In the genomic region with DNA sequence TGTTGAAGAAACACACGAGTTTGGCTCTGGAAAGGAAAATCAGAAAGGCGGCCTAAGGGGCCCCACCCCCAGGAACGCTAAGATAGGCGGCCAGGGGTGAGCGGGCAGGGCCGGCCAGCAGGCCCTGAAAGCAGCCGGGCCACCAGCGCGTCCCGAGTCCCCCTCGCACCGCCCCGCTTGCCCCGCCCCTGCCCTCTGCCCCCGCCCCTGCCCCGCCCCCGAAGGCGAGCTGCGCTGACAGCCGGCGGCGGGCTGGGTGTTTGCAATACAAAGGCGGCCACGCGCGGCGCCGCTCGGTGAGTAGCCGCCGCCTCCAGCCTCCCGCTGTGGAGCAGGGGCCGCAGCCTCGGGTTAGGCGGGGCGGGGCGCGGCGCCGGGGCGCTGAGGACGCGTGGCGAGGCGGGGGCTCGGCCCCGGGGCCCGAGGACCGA, we compare ENCODE assay signal across 8 cellular contexts. TPM values are rescaled to one million over a fixed set of nuclear protein-coding genes. Genes with fewer than 3 reads are reported as not detected.
DNase-seq lines count a peak whose midpoint lies in the region; ATAC-seq, FAIRE-seq and TF ChIP-seq lines count a peak whose summit lies in the region.

A gene with protein sequence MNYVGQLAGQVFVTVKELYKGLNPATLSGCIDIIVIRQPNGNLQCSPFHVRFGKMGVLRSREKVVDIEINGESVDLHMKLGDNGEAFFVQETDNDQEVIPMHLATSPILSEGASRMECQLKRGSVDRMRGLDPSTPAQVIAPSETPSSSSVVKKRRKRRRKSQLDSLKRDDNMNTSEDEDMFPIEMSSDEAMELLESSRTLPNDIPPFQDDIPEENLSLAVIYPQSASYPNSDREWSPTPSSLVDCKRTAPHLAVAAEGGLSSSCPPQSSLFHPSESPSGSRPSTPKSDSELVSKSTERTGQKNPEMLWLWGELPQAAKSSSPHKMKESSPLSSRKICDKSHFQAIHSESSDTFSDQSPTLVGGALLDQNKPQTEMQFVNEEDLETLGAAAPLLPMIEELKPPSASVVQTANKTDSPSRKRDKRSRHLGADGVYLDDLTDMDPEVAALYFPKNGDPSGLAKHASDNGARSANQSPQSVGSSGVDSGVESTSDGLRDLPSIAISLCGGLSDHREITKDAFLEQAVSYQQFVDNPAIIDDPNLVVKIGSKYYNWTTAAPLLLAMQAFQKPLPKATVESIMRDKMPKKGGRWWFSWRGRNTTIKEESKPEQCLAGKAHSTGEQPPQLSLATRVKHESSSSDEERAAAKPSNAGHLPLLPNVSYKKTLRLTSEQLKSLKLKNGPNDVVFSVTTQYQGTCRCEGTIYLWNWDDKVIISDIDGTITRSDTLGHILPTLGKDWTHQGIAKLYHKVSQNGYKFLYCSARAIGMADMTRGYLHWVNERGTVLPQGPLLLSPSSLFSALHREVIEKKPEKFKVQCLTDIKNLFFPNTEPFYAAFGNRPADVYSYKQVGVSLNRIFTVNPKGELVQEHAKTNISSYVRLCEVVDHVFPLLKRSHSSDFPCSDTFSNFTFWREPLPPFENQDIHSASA (plus strand): TSS at position 257 of the 431 bp plus-strand sequence. CDS start 18,910 bp downstream, outside the sequence.

- no TSS peak for BruUV-seq in mammary epithelial cell (replicated peaks; lab: Mats Ljungman, UMichigan)

- H4K20me1 ChIP-seq in mammary epithelial cell (ENCODE audit: insufficient read depth, low read length): no peaks in the 10 kb centered on the region

- dilution Hi-C loops in mammary epithelial cell (cut with HindIII; ENCODE audit: low sequenced_read_pairs): no loop called here

- H2AFZ ChIP-seq in mammary epithelial cell (ENCODE audit: low read depth, low read length): peak within 1 kb of the TSS; percentile 90

- H3K27me3 ChIP-seq in mammary epithelial cell (ENCODE audit: insufficient read depth, low read length) (no peaks in the 10 kb centered on the region), small intestine (ENCODE audit: control insufficient read depth in 2 of 2, insufficient read depth in 2 of 2, low read length in 2 of 2) (no peaks in the 10 kb centered on the region)

- H3K36me3 ChIP-seq in mammary epithelial cell (ENCODE audit: insufficient read depth, low read length) (no peaks in the 10 kb centered on the region), small intestine (ENCODE audit: control insufficient read depth in 2 of 2, insufficient read depth in 2 of 2, low read length in 2 of 2) (no peaks in the 10 kb centered on the region)

- intact Hi-C loops in mammary epithelial cell (cut with micrococcal nuclease): no loop called here

- DNase-seq in A172 (ENCODE audit: low spot score) (peak; percentile 74), NCI-H2196 treated with DMSO at 0.1 percent for 48 hours (lab: John Stamatoyannopoulos, UW; ENCODE audit: unreplicated experiment) (peak; percentile 69), mammary epithelial cell (peak; percentile 78), iPS-NIHi11 (ENCODE audit: low spot score) (peak; percentile 96), small intestine (peak; percentile 87)

- peaks cover 49% of the 10 kb centered on the region for H3K79me2 ChIP-seq in mammary epithelial cell (ENCODE audit: insufficient read depth, low read length)

- H3K27ac ChIP-seq in mammary epithelial cell (ENCODE audit: insufficient read depth, low read depth, low read length) (peak within 1 kb of the TSS; percentile 57), small intestine (ENCODE audit: low read depth in 1 of 2, low read length in 1 of 2) (peak within 1 kb of the TSS; percentile 76 to 89)

- H3K9me3 ChIP-seq in mammary epithelial cell (replicated peaks; ENCODE audit: insufficient read depth, low read length) (no peaks in the 10 kb centered on the region), small intestine (ENCODE audit: control insufficient read depth, low read depth) (no peaks in the 10 kb centered on the region)

- ATAC-seq in GM18511 (IDR thresholded peaks at IDR 0.05; ENCODE audit: unreplicated experiment) (peak; percentile 65), HG03025 (IDR thresholded peaks at IDR 0.05; ENCODE audit: low FRiP score, unreplicated experiment) (peak; percentile 46)

- 0% methylated on average over 2 of the region's 49 CpGs for WGBS in mammary epithelial cell (ENCODE audit: low coverage, missing lambda C conversion rate)
- 0 to 1% (median 0%) methylated on average over 29 to 49 of the region's 49 CpGs for WGBS in small intestine, 3 donors

- CTCF ChIA-PET in mammary epithelial cell (lab: Charles Lee; ENCODE audit: low non-redundant PET): interaction anchor here (0.5 to 0.7 kb wide), 3 partner anchors 10 to 58 kb away, joined by 3 to 9 read pairs (median 3); no protein-coding TSS in a partner anchor

- peak within 1 kb of the TSS; percentile 74 for H3K4me2 ChIP-seq in mammary epithelial cell (ENCODE audit: insufficient read depth, low read depth, low read length)

- peak within 1 kb of the TSS; percentile 56 for H3K9ac ChIP-seq in mammary epithelial cell (ENCODE audit: insufficient read depth, low read length)

- TF ChIP-seq CTCF in WI38 (IDR thresholded peaks at IDR 0.05; ENCODE audit: low read depth, low read length) (no peak), mammary epithelial cell (conservative IDR thresholded peaks at IDR 0.05 in 1 of 2, IDR thresholded peaks at IDR 0.05 in 1 of 2; ENCODE audit: extremely low read depth in 1 of 2, insufficient read depth in 1 of 2, low read depth in 1 of 2, low read length in 2 of 2) (no peak)

- H3K4me1 ChIP-seq in mammary epithelial cell (ENCODE audit: insufficient read depth, low read length) (peaks cover 77% of the 10 kb centered on the region), small intestine (ENCODE audit: control insufficient read depth in 2 of 2, insufficient read depth in 1 of 2, low read depth in 1 of 2, low read length in 1 of 2) (peaks cover 6 to 11% of the 10 kb centered on the region in 2 donors)

- H3K4me3 ChIP-seq in WI38 (ENCODE audit: low read depth, low read length) (peak within 1 kb of the TSS; percentile 90), mammary epithelial cell (replicated peaks in 1 of 3; ENCODE audit: insufficient read depth in 1 of 3, low read depth in 2 of 3, low read length in 3 of 3) (peak within 1 kb of the TSS; percentile 39 to 79 (median 77)), small intestine (ENCODE audit: low read depth in 1 of 2, low read length in 2 of 2) (peak within 1 kb of the TSS; percentile 61 to 77)

- in situ Hi-C loops in mammary epithelial cell (cut with MboI; ENCODE audit: low sequenced_read_pairs in 2 of 2): no loop called here

- FAIRE-seq in small intestine (lab: Jason Lieb, UNC): no peak

RNA-seq across cellular contexts. Expression of the gene that starts here (rescaled TPM):
- total RNA-seq in A172 (2014; rRNA removed; shearing (Covaris generic)): 25.8 and 34.4 TPM in 2 replicates
- total RNA-seq in mammary epithelial cell: 10 to 100 TPM; 28.3 to 54.8 TPM
- polyA plus RNA-seq in mammary epithelial cell: 58.5 TPM
- 66.3 TPM for polyA minus RNA-seq in mammary epithelial cell
- polyA plus RNA-seq in small intestine: 10 to 100 TPM in 1 of 3 donors, 1 to 10 TPM in 2; 7.2 to 17.1 (median 7.8) TPM

Comparison
In these comparisons a context has a peak if more than half of its experiments do, and no peak if none do; other contexts are left out.
1. Peak in every context shown above with its lines: DNase-seq, ATAC-seq, H3K4me3 ChIP-seq and H3K27ac ChIP-seq.